Comparison of ENCODE assay signal across 5 cellular contexts in the genomic region with DNA sequence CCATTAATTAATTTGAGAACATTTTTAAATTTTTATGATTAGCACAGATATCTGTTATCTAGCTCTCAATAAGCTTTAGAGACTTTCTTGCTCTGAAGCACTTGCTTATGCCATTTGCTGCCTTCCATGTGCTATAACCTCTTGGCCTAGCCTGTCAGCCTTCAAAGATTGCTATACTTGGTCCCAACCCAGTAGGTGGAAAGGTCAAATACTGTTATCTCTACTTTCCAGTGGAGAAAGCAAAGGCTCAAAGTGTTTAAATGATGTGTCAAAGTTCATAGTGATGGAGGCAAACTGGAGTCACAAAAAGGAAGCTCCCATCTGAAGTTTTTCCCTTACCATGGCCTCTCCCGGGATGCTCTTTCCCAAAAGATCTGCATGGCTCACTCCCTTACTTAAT.
"Had no signal": no experiment of that assay in that cellular context is flagged by ENCODE, and none has a peak within 500 bp of the region (broad histone marks: within the 10 kb centered on the region; RNA-seq: fewer than 3 reads in every experiment).

No MANE protein-coding gene starts in this region.

- H3K4me3 ChIP-seq: K562 had no signal

- DNase-seq: IMR-90, KBM-7 had no signal

- H3K27ac ChIP-seq: HL-60 had no signal

- ATAC-seq: K562 had no signal

- FAIRE-seq: HTR-8/SVneo, K562 had no signal
